In genomic region chr9:131405858-131406566, GRCh38 we compare ENCODE assay signal across 8 cellular contexts. TPM values are rescaled to one million over a fixed set of nuclear protein-coding genes. Genes with fewer than 3 reads are reported as not detected.
DNase-seq lines count a peak whose midpoint lies in the region; ATAC-seq and TF ChIP-seq lines count a peak whose summit lies in the region.

No MANE protein-coding gene starts in this region.

- peak overlapping the region; percentile 68 to 92 (median 84) for H3K4me3 Mint-ChIP-seq in CD8-positive, alpha-beta memory T cell

- peaks cover 0 to 19% (median 0%) of the 10 kb centered on the region in 3 donors for H3K36me3 Mint-ChIP-seq in CD8-positive, alpha-beta memory T cell

- peak overlapping the region; percentile 64 to 97 (median 92) for H3K27ac Mint-ChIP-seq in CD8-positive, alpha-beta memory T cell

- H3K36me3 ChIP-seq in CD8-positive, alpha-beta memory T cell (ENCODE audit: insufficient read depth, low read length) = no peaks in the 10 kb centered on the region
- H3K36me3 ChIP-seq in Peyer's patch (no peaks in the 10 kb centered on the region), esophagus muscularis mucosa (no peaks in the 10 kb centered on the region), neutrophil (no peaks in the 10 kb centered on the region), testis (ENCODE audit: low read depth, missing control alignments) (no peaks in the 10 kb centered on the region)

- ATAC-seq in GM19397 (IDR thresholded peaks at IDR 0.05; ENCODE audit: unreplicated experiment) (no peak), HG02610 (IDR thresholded peaks at IDR 0.05; ENCODE audit: unreplicated experiment) (no peak)

- peak overlapping the region; percentile 5 for H3K27ac ChIP-seq in CD8-positive, alpha-beta memory T cell (ENCODE audit: low read depth, low read length)
- peak overlapping the region in 3 of 4 donors; percentile 34 to 63 (median 53) for H3K27ac ChIP-seq in Peyer's patch
- H3K27ac ChIP-seq in esophagus muscularis mucosa (replicated peaks in 1 of 4) = peak overlapping the region; percentile 68 to 99 (median 80)
- H3K27ac ChIP-seq in neutrophil = peak overlapping the region; percentile 57
- peak overlapping the region in 1 of 2 donors; percentile 72 for H3K27ac ChIP-seq in testis

- TF ChIP-seq POLR2A in Peyer's patch (IDR thresholded peaks at IDR 0.05) = no peak
- no peak for TF ChIP-seq POLR2A in esophagus muscularis mucosa (IDR thresholded peaks at IDR 0.05; ENCODE audit: low read depth)
- TF ChIP-seq POLR2A in testis (IDR thresholded peaks at IDR 0.05) = no peak

- TF ChIP-seq CTCF in Peyer's patch (IDR thresholded peaks at IDR 0.05) (no peak), esophagus muscularis mucosa (IDR thresholded peaks at IDR 0.05) (no peak), neutrophil (IDR thresholded peaks at IDR 0.05) (no peak), testis (IDR thresholded peaks at IDR 0.05) (no peak)

- no peak for TF ChIP-seq EP300 in esophagus muscularis mucosa (IDR thresholded peaks at IDR 0.05)

- no peaks in the 10 kb centered on the region for H3K9me3 Mint-ChIP-seq in CD8-positive, alpha-beta memory T cell

- POLR2A ChIA-PET in CD8-positive, alpha-beta memory T cell (lab: Charles Lee) = interaction anchor here (0.6 to 3.1 kb wide), 3 partner anchors 9 to 276 kb away, joined by 3 to 23 read pairs (median 11); no protein-coding TSS in a partner anchor

- H3K4me1 ChIP-seq in CD8-positive, alpha-beta memory T cell (ENCODE audit: insufficient read depth, low read length) = peaks cover 93% of the 10 kb centered on the region
- H3K4me1 ChIP-seq in Peyer's patch (peaks cover 10 to 97% (median 50%) of the 10 kb centered on the region in 4 donors), esophagus muscularis mucosa (peaks cover 96 to 100% (median 100%) of the 10 kb centered on the region in 4 donors), neutrophil (ENCODE audit: control insufficient read depth in 1 of 2, insufficient read depth in 1 of 2, low read depth in 1 of 2, low read length in 1 of 2) (peaks cover 42 to 63% of the 10 kb centered on the region in 2 experiments), testis (peaks cover 85% of the 10 kb centered on the region)

- no peak for DNase-seq in CD8-positive, alpha-beta memory T cell
- DNase-seq in Peyer's patch = no peak
- no peak for DNase-seq in esophagus muscularis mucosa (ENCODE audit: extremely low spot score)
- DNase-seq in testis = no peak
- no peak for DNase-seq in HPDE6-E6E7 (ENCODE audit: extremely low spot score)

- no peaks in the 10 kb centered on the region for H3K9me3 ChIP-seq in CD8-positive, alpha-beta memory T cell (ENCODE audit: low read length)
- H3K9me3 ChIP-seq in Peyer's patch (no peaks in the 10 kb centered on the region), esophagus muscularis mucosa (no peaks in the 10 kb centered on the region), neutrophil (no peaks in the 10 kb centered on the region), testis (no peaks in the 10 kb centered on the region)

- intact Hi-C loops in esophagus muscularis mucosa (cut with DNase I) (no loop called here), testis (cut with DNase I; ENCODE audit: low total_unique reads) (no loop called here)

- WGBS in esophagus muscularis mucosa = 35% methylated on average over 5 of the region's 9 CpGs
- 41 to 54% methylated on average over 7 to 9 of the region's 9 CpGs for WGBS in testis, 2 donors

- H3K27me3 ChIP-seq in CD8-positive, alpha-beta memory T cell (ENCODE audit: insufficient read depth, low read length, poor library complexity, severe bottlenecking) = no peaks in the 10 kb centered on the region
- H3K27me3 ChIP-seq in Peyer's patch = no peaks in the 10 kb centered on the region
- no peaks in the 10 kb centered on the region for H3K27me3 ChIP-seq in esophagus muscularis mucosa
- H3K27me3 ChIP-seq in neutrophil = no peaks in the 10 kb centered on the region
- no peaks in the 10 kb centered on the region for H3K27me3 ChIP-seq in testis

- H3K4me3 ChIP-seq in CD8-positive, alpha-beta memory T cell (ENCODE audit: low read length) = peak overlapping the region; percentile 33
- H3K4me3 ChIP-seq in Peyer's patch = peak overlapping the region in 2 of 4 donors; percentile 12 to 29
- peak overlapping the region; percentile 22 to 40 (median 30) for H3K4me3 ChIP-seq in esophagus muscularis mucosa
- no peak overlapping the region for H3K4me3 ChIP-seq in neutrophil (ENCODE audit: low read depth in 1 of 2, low read length in 1 of 2)
- H3K4me3 ChIP-seq in testis = no peak overlapping the region

- H3K27me3 Mint-ChIP-seq in CD8-positive, alpha-beta memory T cell = no peaks in the 10 kb centered on the region

- peaks cover 79 to 92% (median 92%) of the 10 kb centered on the region in 3 donors for H3K4me1 Mint-ChIP-seq in CD8-positive, alpha-beta memory T cell

- CTCF ChIA-PET in CD8-positive, alpha-beta memory T cell (lab: Charles Lee) = interaction anchor here (0.5 to 4.8 kb wide), 12 partner anchors 9 to 1541 kb away, joined by 3 to 29 read pairs (median 5); no protein-coding TSS in a partner anchor

RNA-seq across cellular contexts. Expression of gene PRRC2B, which starts 12.1 kb away (rescaled TPM):
- 100 to 1,000 TPM; 146 TPM for total RNA-seq in CD8-positive, alpha-beta memory T cell
- 42.1 TPM for polyA plus RNA-seq in CD8-positive, alpha-beta memory T cell
- 100 to 1,000 TPM; 109 to 174 (median 149) TPM for total RNA-seq in Peyer's patch
- total RNA-seq in esophagus muscularis mucosa = 100 to 1,000 TPM; 109 to 226 (median 148) TPM
- 100 to 1,000 TPM; 175 to 213 TPM for total RNA-seq in testis
- polyA plus RNA-seq in testis (ENCODE audit: insufficient read depth, low read depth, low replicate concordance) = 111 TPM

Comparison
In these comparisons a context has a peak if more than half of its experiments do, and no peak if none do; other contexts are left out.
1. H3K4me3 ChIP-seq: peak in CD8-positive, alpha-beta memory T cell (single experiment) and esophagus muscularis mucosa (4 of 4); none in neutrophil (0 of 2) and testis (0 of 2).